8 cellular contexts compared by ENCODE assay signal in genomic region chr2:226423498-226423960, GRCh38.
DNase-seq lines count a peak whose midpoint lies in the region; ATAC-seq and TF ChIP-seq lines count a peak whose summit lies in the region.

No MANE protein-coding gene starts in this region.

- DNase-seq in T-helper 2 cell treated with Interferon-gamma antibody and Interleukin-4, amounts not matched to agents 5 μg/mL and 100 μg/mL, for 36 hours (ENCODE audit: low spot score): peak; percentile 47
- DNase-seq in osteoblast (ENCODE audit: insufficient read length, low spot score, missing footprints) (no peak), NCI-H187 treated with DMSO at 0.1 percent for 48 hours (lab: John Stamatoyannopoulos, UW) (no peak), RWPE1 (ENCODE audit: low spot score) (no peak), erythroblast (lab: John Stamatoyannopoulos, UW) (no peak)

- no peaks in the 10 kb centered on the region for H3K36me3 ChIP-seq in osteoblast (ENCODE audit: insufficient read depth, low read length)

- no peaks in the 10 kb centered on the region for H3K9me3 Mint-ChIP-seq in T-helper 2 cell treated with Interferon-gamma antibody and Interleukin-4, amounts not matched to agents 5 μg/mL and 100 μg/mL, for 36 hours
- H3K9me3 Mint-ChIP-seq in brain: peaks cover 0 to 3% (median 0%) of the 10 kb centered on the region in 5 experiments

- H3K27ac ChIP-seq in osteoblast (ENCODE audit: low read depth, low read length) (peak overlapping the region; percentile 7), RWPE1 (no peak overlapping the region)

- H3K27me3 ChIP-seq in osteoblast (ENCODE audit: insufficient read depth, low read length): no peaks in the 10 kb centered on the region

- no peaks in the 10 kb centered on the region for H4K20me1 ChIP-seq in osteoblast (ENCODE audit: insufficient read depth, low read length)

- peaks cover 62% of the 10 kb centered on the region for H3K4me1 ChIP-seq in osteoblast (ENCODE audit: insufficient read depth, low read length)

- H3K79me2 ChIP-seq in osteoblast (ENCODE audit: insufficient read depth, low read length): no peaks in the 10 kb centered on the region

- H3K4me3 Mint-ChIP-seq in T-helper 2 cell treated with Interferon-gamma antibody and Interleukin-4, amounts not matched to agents 5 μg/mL and 100 μg/mL, for 36 hours: peak overlapping the region; percentile 67
- H3K4me3 Mint-ChIP-seq in brain: peak overlapping the region; percentile 14 to 58 (median 28)

- H3K9me3 ChIP-seq in osteoblast (ENCODE audit: low read depth, low read length): no peaks in the 10 kb centered on the region

- H3K4me3 ChIP-seq in osteoblast (ENCODE audit: insufficient read depth, low read length): peak overlapping the region; percentile 42

- H3K27ac Mint-ChIP-seq in T-helper 2 cell treated with Interferon-gamma antibody and Interleukin-4, amounts not matched to agents 5 μg/mL and 100 μg/mL, for 36 hours: peak overlapping the region; percentile 20
- H3K27ac Mint-ChIP-seq in brain: peak overlapping the region in 4 of 5 experiments; percentile 17 to 88 (median 84)

- H3K36me3 Mint-ChIP-seq in T-helper 2 cell treated with Interferon-gamma antibody and Interleukin-4, amounts not matched to agents 5 μg/mL and 100 μg/mL, for 36 hours (ENCODE audit: low read depth): no peaks in the 10 kb centered on the region
- H3K36me3 Mint-ChIP-seq in brain: no peaks in the 10 kb centered on the region

- H3K4me1 Mint-ChIP-seq in T-helper 2 cell treated with Interferon-gamma antibody and Interleukin-4, amounts not matched to agents 5 μg/mL and 100 μg/mL, for 36 hours (ENCODE audit: low read depth): peaks cover 12% of the 10 kb centered on the region
- H3K4me1 Mint-ChIP-seq in brain: peaks cover 27% of the 10 kb centered on the region

- TF ChIP-seq CTCF in brain (conservative IDR thresholded peaks at IDR 0.05): no peak
- no peak for TF ChIP-seq CTCF in osteoblast (IDR thresholded peaks at IDR 0.05; ENCODE audit: extremely low read depth, low read depth, low read length)
- TF ChIP-seq CTCF in RWPE1 (conservative IDR thresholded peaks at IDR 0.05; ENCODE audit: low read depth): no peak

- peak overlapping the region; percentile 42 for H2AFZ ChIP-seq in osteoblast (ENCODE audit: low read length)

- peaks cover 35% of the 10 kb centered on the region for H3K27me3 Mint-ChIP-seq in T-helper 2 cell treated with Interferon-gamma antibody and Interleukin-4, amounts not matched to agents 5 μg/mL and 100 μg/mL, for 36 hours (ENCODE audit: low read depth)
- H3K27me3 Mint-ChIP-seq in brain: peaks cover 7% of the 10 kb centered on the region

- CTCF ChIA-PET in RWPE1 (lab: Yijun Ruan, JAX): interaction anchor here (0.7 kb wide), 1 partner anchor 640 kb away, joined by 3 read pairs; no protein-coding TSS in a partner anchor

- no peak for TF ChIP-seq POLR2A in erythroblast (IDR thresholded peaks at IDR 0.05; ENCODE audit: low read length)

- POLR2A ChIA-PET in RWPE1 (lab: Yijun Ruan, JAX; ENCODE audit: low non-redundant PET): no interaction called here

- H3K4me2 ChIP-seq in osteoblast (ENCODE audit: insufficient read depth, low read length): peak overlapping the region; percentile 76

- peak; percentile 79 for ATAC-seq in GM19035 (IDR thresholded peaks at IDR 0.05; ENCODE audit: unreplicated experiment)
- ATAC-seq in HG03139 (IDR thresholded peaks at IDR 0.05; ENCODE audit: unreplicated experiment): peak; percentile 80
